Comparison of ENCODE assay signal across 25 cellular contexts in genomic region chrX:52422884-52423283, GRCh38. TPM values are rescaled to one million over a fixed set of nuclear protein-coding genes. Genes with fewer than 3 reads are reported as not detected.
DNase-seq lines count a peak whose midpoint lies in the region; ATAC-seq, FAIRE-seq and TF ChIP-seq lines count a peak whose summit lies in the region.
"Had no signal": no experiment of that assay in that cellular context is flagged by ENCODE, and none has a peak within 500 bp of the region (broad histone marks: within the 10 kb centered on the region; RNA-seq: fewer than 3 reads in every experiment).

No MANE protein-coding gene starts in this region.

- no peak for FAIRE-seq in bronchial epithelial cell (lab: Jason Lieb, UNC)

- no peak overlapping the region for H2BK15ac ChIP-seq in IMR-90 (ENCODE audit: low read depth, low read length)

- ATAC-seq in IMR-90 (ENCODE audit: low read depth) (peak; percentile 67), GM18873 (IDR thresholded peaks at IDR 0.05; ENCODE audit: low FRiP score, unreplicated experiment) (no peak), GM21515 (IDR thresholded peaks at IDR 0.05; ENCODE audit: unreplicated experiment) (no peak)
- ATAC-seq: activated CD8-positive, alpha-beta T cell treated with anti-CD3 and anti-CD28 coated beads for 36 hours; activated T-cell treated with anti-CD3 and anti-CD28 coated beads, Interleukin-2, amount 50 U/mL, for 4 hours; left ventricle myocardium superior; mucosa of descending colon; sciatic nerve; stimulated activated naive CD8-positive, alpha-beta T cell treated with anti-CD3 and anti-CD28 coated beads, Interleukin-15, Interleukin-2, amounts not matched to agents 100 U/mL and 50 U/mL, for 24 hours had no signal

- H4K5ac ChIP-seq in IMR-90 (ENCODE audit: low read depth, low read length), result 0 out of 2 replicates have a peak overlapping the region, but pooled peaks have one; percentile 39

- no TSS peak for BruUV-seq in IMR-90 (replicated peaks; lab: Mats Ljungman, UMichigan)

- H3K9me3 ChIP-seq in IMR-90 (ENCODE audit: control insufficient read depth, insufficient read depth, low read length), result no peaks in the 10 kb centered on the region
- H3K9me3 ChIP-seq in Karpas-422 (ENCODE audit: low read length), result no peaks in the 10 kb centered on the region
- no peaks in the 10 kb centered on the region for H3K9me3 ChIP-seq in neural progenitor cell (ENCODE audit: low read depth)
- H3K9me3 ChIP-seq: mucosa of descending colon, SJSA1 had no signal

- H3K36me3 Mint-ChIP-seq in neural progenitor cell, result no peaks in the 10 kb centered on the region
- H3K36me3 Mint-ChIP-seq: activated naive CD8-positive, alpha-beta T cell treated with anti-CD3 and anti-CD28 coated beads, Interleukin-2, amount 10 ng/mL, durations not matched to agents 7 days and 5 days; type B pancreatic cell had no signal

- H3K4me3 Mint-ChIP-seq in neural progenitor cell, result no peak overlapping the region
- H3K4me3 Mint-ChIP-seq: activated B cell treated with CpG ODN at 0.5 μM for 24 hours; activated CD8-positive, alpha-beta T cell treated with anti-CD3 and anti-CD28 coated beads for 36 hours; activated naive CD8-positive, alpha-beta T cell treated with anti-CD3 and anti-CD28 coated beads, Interleukin-2, amount 10 ng/mL, durations not matched to agents 7 days and 5 days; activated T-cell treated with anti-CD3 and anti-CD28 coated beads, Interleukin-2, amount 50 U/mL, for 4 hours; central memory CD8-positive, alpha-beta T cell; type B pancreatic cell had no signal

- H3K9me3 Mint-ChIP-seq in neural progenitor cell, result peaks cover 3% of the 10 kb centered on the region
- H3K9me3 Mint-ChIP-seq: activated B cell treated with CpG ODN at 0.5 μM for 24 hours; activated CD8-positive, alpha-beta T cell treated with anti-CD3 and anti-CD28 coated beads for 36 hours; activated naive CD8-positive, alpha-beta T cell treated with anti-CD3 and anti-CD28 coated beads, Interleukin-2, amount 10 ng/mL, durations not matched to agents 7 days and 5 days; activated T-cell treated with anti-CD3 and anti-CD28 coated beads, Interleukin-2, amount 50 U/mL, for 4 hours; central memory CD8-positive, alpha-beta T cell; type B pancreatic cell had no signal

- H4K91ac ChIP-seq in IMR-90 (ENCODE audit: insufficient read depth, low read depth, low read length), result no peak overlapping the region

- DNase-seq in AG09309 (ENCODE audit: low read depth) (peak; percentile 59), IMR-90 (peak; percentile 86), bronchial epithelial cell (ENCODE audit: low read depth) (peak; percentile 1), iris pigment epithelial cell (ENCODE audit: low read depth) (peak; percentile 84), Karpas-422 (no peak), neural progenitor cell (ENCODE audit: low spot score) (no peak)
- DNase-seq: activated B cell treated with CpG ODN at 0.5 μM for 24 hours; activated CD8-positive, alpha-beta T cell treated with anti-CD3 and anti-CD28 coated beads for 36 hours; activated naive CD8-positive, alpha-beta T cell treated with anti-CD3 and anti-CD28 coated beads, Interleukin-2, amount 10 ng/mL, durations not matched to agents 7 days and 5 days; activated T-cell treated with anti-CD3 and anti-CD28 coated beads, Interleukin-2, amount 50 U/mL, for 4 hours; COR-L47; left ventricle myocardium superior; mucosa of descending colon; NCI-H1105 treated with DMSO at 0.1 percent for 48 hours; NCI-H524; stimulated activated CD4-positive, alpha-beta T cell treated with anti-CD3 and anti-CD28 coated beads, Interleukin-1b, Interleukin-23, amount 100 ng/mL, for 48 hours; stimulated activated naive CD8-positive, alpha-beta T cell treated with anti-CD3 and anti-CD28 coated beads, Interleukin-15, Interleukin-2, amounts not matched to agents 100 U/mL and 50 U/mL, for 24 hours had no signal

- H3K4ac ChIP-seq in IMR-90 (ENCODE audit: low read depth, low read length), result no peak overlapping the region

- H3K9ac ChIP-seq in IMR-90 (ENCODE audit: low read depth, low read length), result no peak overlapping the region
- H3K9ac ChIP-seq in Karpas-422 (ENCODE audit: low read length), result no peak overlapping the region
- no peak overlapping the region for H3K9ac ChIP-seq in neural progenitor cell

- no peaks in the 10 kb centered on the region for H3K9me2 ChIP-seq in Karpas-422 (replicated peaks; ENCODE audit: insufficient read depth, low read length)

- no peak overlapping the region for H3K56ac ChIP-seq in IMR-90 (ENCODE audit: extremely low read depth, insufficient read depth, low read length)

- H3F3A ChIP-seq in neural progenitor cell (ENCODE audit: low read depth), result no peaks in the 10 kb centered on the region

- H3K23ac ChIP-seq in IMR-90 (ENCODE audit: low read depth, low read length), result no peak overlapping the region

- no peaks in the 10 kb centered on the region for H3K79me2 ChIP-seq in Karpas-422 (ENCODE audit: low read length)
- H3K79me2 ChIP-seq in neural progenitor cell (ENCODE audit: low read depth), result no peaks in the 10 kb centered on the region

- no peaks in the 10 kb centered on the region for H3K79me1 ChIP-seq in IMR-90 (ENCODE audit: low read depth in 1 of 2, low read length in 2 of 2)

- H2BK5ac ChIP-seq in IMR-90 (ENCODE audit: low read depth, low read length, poor library complexity, severe bottlenecking), result no peak overlapping the region

- H3K27ac ChIP-seq in IMR-90 (ENCODE audit: insufficient read depth, low read length) (peak overlapping the region; percentile 15; the same call in 1 of the 2 replicates), Karpas-422 (ENCODE audit: low read length) (no peak overlapping the region), neural progenitor cell (no peak overlapping the region)
- H3K27ac ChIP-seq: SJSA1 had no signal

- peaks cover 3% of the 10 kb centered on the region for H3K27me3 Mint-ChIP-seq in neural progenitor cell (ENCODE audit: insufficient read depth, low read depth)
- H3K27me3 Mint-ChIP-seq: activated B cell treated with CpG ODN at 0.5 μM for 24 hours; activated CD8-positive, alpha-beta T cell treated with anti-CD3 and anti-CD28 coated beads for 36 hours; activated naive CD8-positive, alpha-beta T cell treated with anti-CD3 and anti-CD28 coated beads, Interleukin-2, amount 10 ng/mL, durations not matched to agents 7 days and 5 days; type B pancreatic cell had no signal

- TF ChIP-seq POLR2A in IMR-90 (IDR thresholded peaks at IDR 0.05; ENCODE audit: low read depth, low read length), result no peak

- no peak overlapping the region for H2BK120ac ChIP-seq in IMR-90 (ENCODE audit: low read depth, low read length)

- no peaks in the 10 kb centered on the region for H4K20me1 ChIP-seq in IMR-90 (ENCODE audit: insufficient read depth, low read length)
- no peaks in the 10 kb centered on the region for H4K20me1 ChIP-seq in Karpas-422 (ENCODE audit: insufficient read depth, low read depth, low read length)
- H4K20me1 ChIP-seq in neural progenitor cell (ENCODE audit: low read depth), result no peaks in the 10 kb centered on the region

- no peak overlapping the region for H2AK5ac ChIP-seq in IMR-90 (ENCODE audit: low read depth, low read length)

- H4K8ac ChIP-seq in IMR-90 (ENCODE audit: low read depth in 2 of 2, low read length in 2 of 2), result no peak overlapping the region; a peak in 1 of 4 replicates

- WGBS in IMR-90 (ENCODE audit: extremely low coverage in 2 of 2, insufficient read length in 1 of 2), 2 experiments, result no CpG with 5 or more reads among the region's 1 CpG

- TF ChIP-seq CTCF in AG09309 (IDR thresholded peaks at IDR 0.05; ENCODE audit: control insufficient read depth, insufficient read depth, low read depth, low read length, missing control alignments) (no peak), IMR-90 (conservative IDR thresholded peaks at IDR 0.05; ENCODE audit: low read depth, low read length) (no peak), bronchial epithelial cell (IDR thresholded peaks at IDR 0.05; ENCODE audit: insufficient read depth, low read length, severe bottlenecking) (no peak), neural progenitor cell (IDR thresholded peaks at IDR 0.05) (no peak)

- no peak overlapping the region for H2BK20ac ChIP-seq in IMR-90 (ENCODE audit: low read depth, low read length)

- TF ChIP-seq RAD21 in IMR-90 (IDR thresholded peaks at IDR 0.05; ENCODE audit: low read length), result no peak

- H3K4me1 ChIP-seq in IMR-90 (ENCODE audit: control insufficient read depth, insufficient read depth, low read length), result peaks cover 8% of the 10 kb centered on the region
- H3K4me1 ChIP-seq in Karpas-422 (ENCODE audit: low read length), result no peaks in the 10 kb centered on the region
- no peaks in the 10 kb centered on the region for H3K4me1 ChIP-seq in neural progenitor cell

- H3K36me3 ChIP-seq in IMR-90 (ENCODE audit: control insufficient read depth, insufficient read depth, low read length), result no peaks in the 10 kb centered on the region
- no peaks in the 10 kb centered on the region for H3K36me3 ChIP-seq in bronchial epithelial cell (ENCODE audit: control insufficient read depth, insufficient read depth, low read length)
- no peaks in the 10 kb centered on the region for H3K36me3 ChIP-seq in Karpas-422 (ENCODE audit: insufficient read depth, low read length)
- H3K36me3 ChIP-seq in neural progenitor cell, result no peaks in the 10 kb centered on the region
- H3K36me3 ChIP-seq: SJSA1 had no signal

- CTCF ChIA-PET in IMR-90 (lab: Yijun Ruan, JAX), result no interaction called here

- no peak overlapping the region for H3K14ac ChIP-seq in IMR-90 (replicated peaks; ENCODE audit: low read depth, low read length)

- POLR2A ChIA-PET in IMR-90 (lab: Charles Lee; ENCODE audit: unreplicated experiment), result no interaction called here

- H2AFZ ChIP-seq in IMR-90 (replicated peaks; ENCODE audit: low read length, poor library complexity) (no peak overlapping the region), Karpas-422 (ENCODE audit: low read length) (no peak overlapping the region), neural progenitor cell (replicated peaks) (no peak overlapping the region)

- dilution Hi-C loops in IMR-90 (cut with HindIII; ENCODE audit: low sequenced_read_pairs, unreplicated experiment), result no loop called here

- in situ Hi-C loops in IMR-90 (cut with MboI; ENCODE audit: low sequenced_read_pairs), result no loop called here

- H2AK9ac ChIP-seq in IMR-90 (replicated peaks; ENCODE audit: low read depth, low read length, poor library complexity), result no peak overlapping the region

- intact Hi-C loops in IMR-90 (cut with micrococcal nuclease), result no loop called here

- H3K4me2 ChIP-seq in IMR-90 (ENCODE audit: low read depth, low read length), result no peak overlapping the region
- H3K4me2 ChIP-seq in Karpas-422 (ENCODE audit: low read depth, low read length, poor library complexity, severe bottlenecking), result no peak overlapping the region
- H3K4me2 ChIP-seq in neural progenitor cell, result no peak overlapping the region

- no peaks in the 10 kb centered on the region for H3K4me1 Mint-ChIP-seq in neural progenitor cell
- H3K4me1 Mint-ChIP-seq: activated B cell treated with CpG ODN at 0.5 μM for 24 hours; activated naive CD8-positive, alpha-beta T cell treated with anti-CD3 and anti-CD28 coated beads, Interleukin-2, amount 10 ng/mL, durations not matched to agents 7 days and 5 days; central memory CD8-positive, alpha-beta T cell had no signal

- H3K27me3 ChIP-seq in IMR-90 (ENCODE audit: control insufficient read depth, insufficient read depth, low read length), result peaks cover 2% of the 10 kb centered on the region; the same call in 1 of the 2 replicates
- H3K27me3 ChIP-seq in bronchial epithelial cell (ENCODE audit: control insufficient read depth, insufficient read depth, low read length), result no peaks in the 10 kb centered on the region
- no peaks in the 10 kb centered on the region for H3K27me3 ChIP-seq in Karpas-422 (ENCODE audit: low read length)
- H3K27me3 ChIP-seq in neural progenitor cell, result no peaks in the 10 kb centered on the region
- H3K27me3 ChIP-seq: SJSA1 had no signal

- no peak overlapping the region for H3K4me3 ChIP-seq in AG09309 (ENCODE audit: control insufficient read depth, low read depth, low read length)
- no peak overlapping the region for H3K4me3 ChIP-seq in IMR-90 (ENCODE audit: insufficient read depth, low read depth, low read length)
- no peak overlapping the region for H3K4me3 ChIP-seq in bronchial epithelial cell (ENCODE audit: low read depth, low read length)
- H3K4me3 ChIP-seq in Karpas-422 (ENCODE audit: low read length), result no peak overlapping the region
- no peak overlapping the region for H3K4me3 ChIP-seq in neural progenitor cell
- H3K4me3 ChIP-seq: mucosa of descending colon, SJSA1 had no signal

- H3K18ac ChIP-seq in IMR-90 (ENCODE audit: low read depth, low read length), result no peak overlapping the region; the same call in 1 of the 2 replicates

- H3K9me1 ChIP-seq in IMR-90 (ENCODE audit: insufficient read depth, low read length), result peaks cover 3% of the 10 kb centered on the region; the same call in 1 of the 2 replicates

- H3K27ac Mint-ChIP-seq in neural progenitor cell, result no peak overlapping the region
- H3K27ac Mint-ChIP-seq: activated B cell treated with CpG ODN at 0.5 μM for 24 hours; activated CD8-positive, alpha-beta T cell treated with anti-CD3 and anti-CD28 coated beads for 36 hours; activated naive CD8-positive, alpha-beta T cell treated with anti-CD3 and anti-CD28 coated beads, Interleukin-2, amount 10 ng/mL, durations not matched to agents 7 days and 5 days; type B pancreatic cell had no signal

RNA-seq across cellular contexts. Expression of gene XAGE2, which starts 54.1 kb away (rescaled TPM):
- total RNA-seq in IMR-90 (2012; rRNA removed) (not detected in 2 replicates), bronchial epithelial cell (not detected in 2 replicates), neural progenitor cell (ENCODE audit: low replicate concordance) (not detected in 2 replicates)
- polyA plus RNA-seq in IMR-90 (2012; rRNA removed), result not detected in 2 replicates
- polyA plus RNA-seq in IMR-90 (2012; cell fraction: cytosol; rRNA removed), result not detected in 2 replicates
- polyA plus RNA-seq in IMR-90 (2012; cell fraction: nucleus; rRNA removed; ENCODE audit: low replicate concordance), result not detected in 2 replicates
- not detected in 2 replicates for total RNA-seq in Karpas-422 (2014; rRNA removed; shearing (Covaris generic); ENCODE audit: low replicate concordance)
- total RNA-seq: activated B cell treated with CpG ODN at 0.5 μM for 24 hours; activated CD8-positive, alpha-beta T cell treated with anti-CD3 and anti-CD28 coated beads for 36 hours; activated naive CD8-positive, alpha-beta T cell treated with anti-CD3 and anti-CD28 coated beads, Interleukin-2, amount 10 ng/mL, durations not matched to agents 7 days and 5 days; activated T-cell treated with anti-CD3 and anti-CD28 coated beads, Interleukin-2, amount 50 U/mL, for 4 hours; glomerular endothelial cell; left ventricle myocardium superior; mucosa of descending colon; T-helper 2 cell treated with Interferon-gamma antibody and Interleukin-4, amounts not matched to agents 100 ng/mL and 5 ng/mL, for 36 hours had no signal

Comparison
In these comparisons a context has a peak if more than half of its experiments do, and no peak if none do; other contexts are left out.
1. DNase-seq: peak in AG09309 (single experiment), IMR-90 (single experiment), bronchial epithelial cell (single experiment) and iris pigment epithelial cell (single experiment); none in Karpas-422 (single experiment) and neural progenitor cell (single experiment).